In the genomic region with DNA sequence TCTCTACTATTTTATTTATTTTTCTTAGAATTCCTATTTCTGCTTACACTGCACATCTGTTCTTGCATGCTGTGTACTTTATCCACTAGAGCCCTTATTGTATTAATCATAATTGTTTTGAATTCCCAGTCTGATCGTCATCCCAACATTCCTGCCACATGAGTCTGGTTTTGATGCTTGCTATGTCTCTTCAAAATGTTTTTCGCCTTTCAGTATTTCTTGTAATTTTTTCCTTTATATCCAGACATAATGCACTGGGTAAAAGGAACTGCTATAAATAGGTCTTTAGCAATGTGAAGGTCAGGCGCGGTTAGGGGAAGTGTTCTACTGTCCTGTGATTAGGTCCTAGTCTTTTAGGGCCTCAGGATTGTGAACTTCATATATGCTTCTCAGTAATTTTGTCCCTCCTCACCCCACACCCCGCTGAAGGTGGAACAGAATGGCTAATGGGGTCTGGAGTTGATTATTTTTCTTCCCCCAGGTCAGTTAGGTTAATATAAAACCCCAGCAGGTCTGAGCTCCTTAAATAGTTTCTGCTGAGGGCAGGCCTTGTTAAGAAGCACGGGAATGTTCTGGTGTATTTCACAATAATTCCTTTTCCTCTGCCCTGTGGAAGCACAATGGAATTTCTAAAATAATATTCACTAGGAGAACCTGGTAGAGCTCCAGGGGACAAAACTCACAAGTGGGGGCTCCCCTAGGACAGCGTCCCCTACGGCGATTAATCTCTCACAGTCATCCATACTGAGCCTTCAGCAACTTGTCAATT, we compare ENCODE assay signal across 1 cellular context.
TF ChIP-seq lines count a peak whose summit lies in the region.

No MANE protein-coding gene starts in this region.

TF ChIP-seq in A549, 52 proteins besides CTCF, POLR2A, EP300 and RAD21 (continued from another document):
- TF ChIP-seq HEYL (CRISPR knock-in tag; IDR thresholded peaks at IDR 0.05): no peak
- no peak for TF ChIP-seq BHLHE40 (IDR thresholded peaks at IDR 0.05; ENCODE audit: low read depth, low read length)
TF ChIP-seq in A549: peak in this region for 2.
